Comparison of ENCODE assay signal across 8 cellular contexts in genomic region chr4:183722738-183723560, GRCh38.
DNase-seq lines count a peak whose midpoint lies in the region; ATAC-seq lines count a peak whose summit lies in the region.

No MANE protein-coding gene starts in this region.

- H3K36me3 ChIP-seq in subcutaneous abdominal adipose tissue (ENCODE audit: control insufficient read depth in 5 of 5, insufficient read depth in 5 of 5, low read length in 5 of 5), result no peaks in the 10 kb centered on the region

- H3K27me3 ChIP-seq in subcutaneous abdominal adipose tissue (ENCODE audit: control insufficient read depth in 5 of 5, insufficient read depth in 4 of 5, low read length in 5 of 5), result no peaks in the 10 kb centered on the region

- DNase-seq in ACHN (peak; percentile 22), NCI-H460 (ENCODE audit: extremely low read depth, low read depth) (peak; percentile 5), myocyte (ENCODE audit: low read depth) (peak; percentile 19)
- peak; percentile 74 for DNase-seq in activated CD8-positive, alpha-beta memory T cell treated with anti-CD3 and anti-CD28 coated beads, Interleukin-2, amount 50 U/mL, for 48 hours

- H3K9me3 ChIP-seq in subcutaneous abdominal adipose tissue (ENCODE audit: control insufficient read depth in 5 of 5, low read length in 5 of 5), result no peaks in the 10 kb centered on the region

- no peak overlapping the region for H3K27ac ChIP-seq in subcutaneous abdominal adipose tissue (ENCODE audit: low read depth, low read length)

- H3K4me1 ChIP-seq in subcutaneous abdominal adipose tissue (ENCODE audit: control insufficient read depth in 5 of 5, insufficient read depth in 5 of 5, low read length in 5 of 5), result peaks cover 0 to 14% (median 10%) of the 10 kb centered on the region in 5 donors

- ATAC-seq in GM18868 (IDR thresholded peaks at IDR 0.05; ENCODE audit: unreplicated experiment) (peak; percentile 72), HG03097 (IDR thresholded peaks at IDR 0.05; ENCODE audit: low FRiP score, unreplicated experiment) (peak; percentile 66), esophagus mucosa (peak; percentile 85)

- in situ Hi-C loops in ACHN (cut with HindIII; ENCODE audit: low pct_ligation_motif_present, low pct_unique_long_range_greater_than_20kb, low sequenced_read_pairs), result no loop called here

- peak overlapping the region in 2 of 5 donors; percentile 36 to 62 for H3K9ac ChIP-seq in subcutaneous abdominal adipose tissue (ENCODE audit: low read length in 5 of 5)

- peak overlapping the region; percentile 46 to 69 (median 57) for H3K4me3 ChIP-seq in subcutaneous abdominal adipose tissue (ENCODE audit: low read depth in 1 of 5, low read length in 5 of 5)

Comparison
In these comparisons a context has a peak if more than half of its experiments do, and no peak if none do; other contexts are left out.
1. DNase-seq: peak in every context shown above with its lines; median percentile 74 in activated CD8-positive, alpha-beta memory T cell treated with anti-CD3 and anti-CD28 coated beads, Interleukin-2, amount 50 U/mL, for 48 hours; 22 in ACHN; 19 in myocyte; 5 in NCI-H460.